In the genomic region with DNA sequence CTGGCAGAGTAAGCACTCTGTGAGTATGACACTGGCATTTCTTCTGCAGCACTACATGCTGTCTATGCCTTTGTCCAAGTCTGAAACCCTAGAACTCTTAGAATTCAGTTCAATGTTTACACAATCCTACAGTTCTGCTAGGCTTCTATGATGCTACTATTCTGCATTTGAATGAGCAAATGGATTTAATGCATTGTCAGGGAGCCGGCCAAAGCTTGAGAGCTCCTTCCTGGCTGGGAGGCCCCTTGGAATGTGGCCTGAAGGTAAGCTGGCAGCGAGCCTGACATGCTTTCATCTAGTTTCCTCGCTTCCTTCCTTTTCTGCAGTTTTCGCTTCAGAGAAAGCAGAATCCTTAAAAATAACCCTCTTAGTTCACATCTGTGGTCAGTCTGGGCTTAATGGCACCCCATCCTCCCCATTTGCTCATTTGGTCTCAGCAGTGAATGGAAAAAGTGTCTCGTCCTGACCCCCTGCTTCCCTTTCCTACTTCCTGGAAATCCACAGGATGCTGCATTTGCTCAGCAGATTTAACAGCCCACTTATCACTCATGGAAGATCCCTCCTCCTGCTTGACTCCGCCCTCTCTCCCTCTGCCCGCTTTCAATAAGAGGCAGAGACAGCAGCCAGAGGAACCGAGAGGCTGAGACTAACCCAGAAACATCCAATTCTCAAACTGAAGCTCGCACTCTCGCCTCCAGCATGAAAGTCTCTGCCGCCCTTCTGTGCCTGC, we compare ENCODE assay signal across 9 cellular contexts. TPM values are rescaled to one million over a fixed set of nuclear protein-coding genes. Genes with fewer than 3 reads are reported as not detected.
DNase-seq lines count a peak whose midpoint lies in the region; ATAC-seq, FAIRE-seq and TF ChIP-seq lines count a peak whose summit lies in the region.
"Had no signal": no experiment of that assay in that cellular context is flagged by ENCODE, and none has a peak within 500 bp of the region (broad histone marks: within the 10 kb centered on the region; RNA-seq: fewer than 3 reads in every experiment).

A gene (plus strand): TSS at position 635 of the 730 bp plus-strand sequence. CDS start 65 bp downstream, at position 700.

- no peak for FAIRE-seq in GM12891 (lab: Jason Lieb, UNC)
- FAIRE-seq: endometrium had no signal

- H3K36me3 ChIP-seq in tibial artery = no peaks in the 10 kb centered on the region

- H3K27ac ChIP-seq in dorsolateral prefrontal cortex (peak within 1 kb of the TSS in 43 of 59 donors; percentile 13 to 87 (median 61)), tibial artery (peak within 1 kb of the TSS; percentile 74 to 81)

- H3K27me3 ChIP-seq in dorsolateral prefrontal cortex (peaks cover 0 to 14% (median 0%) of the 10 kb centered on the region in 45 donors), tibial artery (no peaks in the 10 kb centered on the region)

- H3K4me1 ChIP-seq in tibial artery = peaks cover 14 to 78% (median 71%) of the 10 kb centered on the region in 4 donors

- DNase-seq in CMK (ENCODE audit: low read depth) = peak; percentile 61
- DNase-seq in NCI-H226 = peak; percentile 89
- peak in 6 of 10 donors; percentile 23 to 63 (median 59) for DNase-seq in dorsolateral prefrontal cortex
- no peak for DNase-seq in left lobe of liver (ENCODE audit: low spot score)
- DNase-seq in tibial artery = peak; percentile 85
- DNase-seq in GM12891 (ENCODE audit: insufficient read length, low spot score) = no peak
- no peak for DNase-seq in activated naive CD4-positive, alpha-beta T cell treated with anti-CD3 and anti-CD28 coated beads, Interleukin-2, amount 50 U/mL, for 16 hours

- intact Hi-C loops in dorsolateral prefrontal cortex (cut with DNase I) = no loop called here
- intact Hi-C loops in tibial artery (cut with DNase I; ENCODE audit: low total_unique reads) = no loop called here

- TF ChIP-seq POLR2A in GM12891 (IDR thresholded peaks at IDR 0.05; ENCODE audit: low read depth, low read length) = no peak

- no peak for TF ChIP-seq CTCF in dorsolateral prefrontal cortex (IDR thresholded peaks at IDR 0.05 in 54 of 56, conservative IDR thresholded peaks at IDR 0.05 in 2 of 56; ENCODE audit: low read depth in 1 of 56, partially characterized antibody in 56 of 56)
- no peak for TF ChIP-seq CTCF in tibial artery (IDR thresholded peaks at IDR 0.05)

- ATAC-seq in left lobe of liver (peak; percentile 65), HG02759 (IDR thresholded peaks at IDR 0.05; ENCODE audit: unreplicated experiment) (no peak)

- H3K9me3 ChIP-seq in tibial artery = no peaks in the 10 kb centered on the region

- peak within 1 kb of the TSS in 56 of 59 donors; percentile 6 to 57 (median 35) for H3K4me3 ChIP-seq in dorsolateral prefrontal cortex
- H3K4me3 ChIP-seq in tibial artery = peak within 1 kb of the TSS; percentile 44

TF ChIP-seq in GM12891, 5 proteins besides CTCF, POLR2A, EP300 and RAD21:
- TF ChIP-seq POU2F2 (IDR thresholded peaks at IDR 0.05; ENCODE audit: low read depth, low read length) (no peak), POLR2AphosphoS5 (IDR thresholded peaks at IDR 0.05; ENCODE audit: low read depth, low read length) (no peak), TAF1 (IDR thresholded peaks at IDR 0.05; ENCODE audit: low read depth, low read length) (no peak), PAX5 (IDR thresholded peaks at IDR 0.05; ENCODE audit: insufficient read depth, low read length, severe bottlenecking) (no peak), SPI1 (IDR thresholded peaks at IDR 0.05; ENCODE audit: low read depth, low read length) (no peak)

RNA-seq across cellular contexts. Expression of the gene that starts here (rescaled TPM):
- 100 to 1,000 TPM in 2 of 120 experiments, 10 to 100 TPM in 44, 1 to 10 TPM in 71, under 1 TPM in 2, not detected in 1; 0.57 to 162 (median 6.8) TPM for total RNA-seq in dorsolateral prefrontal cortex
- 0.91 TPM for total RNA-seq in left lobe of liver
- not detected for polyA plus RNA-seq in GM12891 (2012; ENCODE audit: low read depth, missing spikeins)

Comparison
In these comparisons a context has a peak if more than half of its experiments do, and no peak if none do; other contexts are left out.
1. Peak in ATAC-seq in left lobe of liver; RNA of the gene not detected or under 1 TPM.
2. DNase-seq: peak in CMK (single experiment), NCI-H226 (single experiment), dorsolateral prefrontal cortex (6 of 10) and tibial artery (2 of 2); none in left lobe of liver (single experiment), GM12891 (single experiment) and activated naive CD4-positive, alpha-beta T cell treated with anti-CD3 and anti-CD28 coated beads, Interleukin-2, amount 50 U/mL, for 16 hours (single experiment).